In genomic region chr1:5333326-5333725, GRCh38 we compare ENCODE assay signal across 16 cellular contexts.
"Had no signal": no experiment of that assay in that cellular context is flagged by ENCODE, and none has a peak within 500 bp of the region (broad histone marks: within the 10 kb centered on the region; RNA-seq: fewer than 3 reads in every experiment).

No MANE protein-coding gene starts in this region.

- H3K4me1 Mint-ChIP-seq: brain, nephron progenitor cell had no signal

- H3K27me3 Mint-ChIP-seq: activated naive CD8-positive, alpha-beta T cell treated with anti-CD3 and anti-CD28 coated beads for 36 hours; effector memory CD8-positive, alpha-beta T cell had no signal

- H3K4me1 ChIP-seq: lower lobe of right lung, stomach, testis had no signal

- H3K27ac ChIP-seq: lower lobe of right lung, spleen, stomach, testis had no signal

- ATAC-seq: activated CD4-positive, CD25-positive, alpha-beta regulatory T cell treated with anti-CD3 and anti-CD28 coated beads, Interleukin-2, amount 50 U/mL, for 24 hours; effector memory CD8-positive, alpha-beta T cell; left cardiac atrium; lower lobe of right lung; sciatic nerve had no signal

- H3K36me3 ChIP-seq: lower lobe of right lung, spleen, stomach had no signal

- H3K27ac Mint-ChIP-seq: activated naive CD8-positive, alpha-beta T cell treated with anti-CD3 and anti-CD28 coated beads for 36 hours; activated T-helper 1 cell treated with anti-CD3 and anti-CD28 coated beads, Interleukin-12 subunit alpha, Interleukin-12 subunit beta, Interleukin-2, Interleukin-4 antibody, amounts not matched to agents 30 ng/mL and 10 ng/mL and 1 ng/mL, durations not matched to agents 14 hours and 24 hours and 36 hours; brain; effector memory CD8-positive, alpha-beta T cell; nephron progenitor cell had no signal

- DNase-seq: activated CD4-positive, alpha-beta T cell treated with anti-CD3 and anti-CD28 coated beads, Interleukin-2, amount 50 U/mL, for 1 hour; activated naive CD8-positive, alpha-beta T cell treated with anti-CD3 and anti-CD28 coated beads for 36 hours; amygdala; effector memory CD8-positive, alpha-beta T cell; left cardiac atrium; lower lobe of right lung; nephron progenitor cell; occipital lobe; spleen; stomach; T-helper 9 cell; testis had no signal

- H3K36me3 Mint-ChIP-seq: brain had no signal

- H3K27me3 ChIP-seq: testis had no signal

- H3K4me3 ChIP-seq: lower lobe of right lung, spleen, stomach, testis had no signal

- H3K4me3 Mint-ChIP-seq: activated naive CD8-positive, alpha-beta T cell treated with anti-CD3 and anti-CD28 coated beads for 36 hours; activated T-helper 1 cell treated with anti-CD3 and anti-CD28 coated beads, Interleukin-12 subunit alpha, Interleukin-12 subunit beta, Interleukin-2, Interleukin-4 antibody, amounts not matched to agents 30 ng/mL and 10 ng/mL and 1 ng/mL, durations not matched to agents 14 hours and 24 hours and 36 hours; brain; effector memory CD8-positive, alpha-beta T cell; nephron progenitor cell had no signal

- H3K9me3 ChIP-seq: lower lobe of right lung, stomach, testis had no signal
